8 cellular contexts compared by ENCODE assay signal in the genomic region with DNA sequence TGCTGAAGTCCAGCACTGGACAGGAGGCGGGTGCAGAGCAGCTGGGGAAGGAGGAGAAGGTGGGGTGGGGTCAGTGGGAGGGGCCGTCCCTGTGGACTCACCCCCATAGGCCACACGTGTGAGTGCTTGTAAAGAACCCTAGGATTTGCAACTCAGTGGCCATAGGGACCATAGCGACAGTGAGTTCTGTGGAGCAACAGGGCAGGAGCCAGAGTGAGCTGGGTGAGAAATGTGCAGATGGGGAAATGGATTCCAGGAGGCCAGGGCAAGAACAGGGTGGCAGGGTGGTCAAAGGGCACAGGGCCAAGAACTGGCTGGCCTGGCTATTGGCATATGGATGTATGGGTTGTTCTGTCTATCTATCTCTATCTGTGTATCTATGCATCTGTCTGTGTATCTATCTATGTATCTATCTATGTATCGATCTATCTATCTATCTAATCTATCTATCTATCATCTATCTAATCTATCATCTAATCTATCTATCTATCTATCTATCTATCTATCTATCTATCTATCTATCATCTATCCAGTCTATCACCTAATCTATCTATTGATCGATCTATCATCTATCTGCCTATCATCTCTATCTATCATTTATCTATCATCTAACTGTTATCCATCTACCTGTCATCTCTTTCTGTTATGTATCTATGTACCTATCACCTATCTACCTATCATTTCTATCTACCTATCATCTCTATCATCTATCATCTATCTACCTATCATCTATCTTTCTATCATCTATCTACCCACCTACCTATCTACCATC.
"Had no signal": no experiment of that assay in that cellular context is flagged by ENCODE, and none has a peak within 500 bp of the region (broad histone marks: within the 10 kb centered on the region; RNA-seq: fewer than 3 reads in every experiment).

No MANE protein-coding gene starts in this region.

- H3K4me1 Mint-ChIP-seq: IgD-negative memory B cell had no signal

- H2AFZ ChIP-seq: GM23248 had no signal

- H3K36me3 Mint-ChIP-seq: IgD-negative memory B cell had no signal

- H3K27me3 Mint-ChIP-seq: IgD-negative memory B cell had no signal

- H3K4me3 ChIP-seq: GM23248 had no signal

- DNase-seq: GM23248, GOT3, H7, HCEC 1CT, HFFc6 had no signal

- H3K9ac ChIP-seq: GM23248 had no signal

- FAIRE-seq: HepG2 had no signal

- H3K27ac Mint-ChIP-seq: HFFc6, IgD-negative memory B cell had no signal

- H3K4me3 Mint-ChIP-seq: HFFc6, IgD-negative memory B cell had no signal

- H3K27ac ChIP-seq: GM23248, HL-60 had no signal

- ATAC-seq: HepG2 had no signal
